ENCODE assay signal across 1 cellular context in the genomic region with DNA sequence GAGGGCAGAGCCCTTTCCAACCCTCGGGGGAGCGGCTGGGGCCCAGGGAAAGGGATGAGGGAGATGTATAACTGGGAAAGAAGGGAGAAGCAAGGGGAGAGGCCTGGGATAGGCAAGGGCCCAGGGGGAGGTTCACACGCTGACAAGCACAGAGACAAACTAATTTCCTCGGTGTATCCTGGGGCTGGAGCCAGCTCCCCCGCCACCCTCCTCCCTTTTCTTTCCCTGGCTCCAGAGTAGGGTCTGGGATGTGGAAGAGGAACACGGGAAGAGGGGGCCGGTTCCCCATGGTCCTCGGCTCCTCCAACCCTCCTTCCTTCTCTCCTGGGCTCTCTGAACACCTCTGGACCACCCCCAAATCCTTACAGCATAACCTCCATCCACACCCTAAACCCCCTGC.
TF ChIP-seq lines count a peak whose summit lies in the region.

No MANE protein-coding gene starts in this region.

TF ChIP-seq in A549, 52 proteins besides CTCF, POLR2A, EP300 and RAD21:
- TF ChIP-seq, protein P1, sequence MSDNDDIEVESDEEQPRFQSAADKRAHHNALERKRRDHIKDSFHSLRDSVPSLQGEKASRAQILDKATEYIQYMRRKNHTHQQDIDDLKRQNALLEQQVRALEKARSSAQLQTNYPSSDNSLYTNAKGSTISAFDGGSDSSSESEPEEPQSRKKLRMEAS (IDR thresholded peaks at IDR 0.05) = no peak
- TF ChIP-seq REST (IDR thresholded peaks at IDR 0.05) = no peak
- TF ChIP-seq JUN (IDR thresholded peaks at IDR 0.05) = no peak
TF ChIP-seq in A549: peak in this region for 0.
